17 cellular contexts compared by ENCODE assay signal in the genomic region with DNA sequence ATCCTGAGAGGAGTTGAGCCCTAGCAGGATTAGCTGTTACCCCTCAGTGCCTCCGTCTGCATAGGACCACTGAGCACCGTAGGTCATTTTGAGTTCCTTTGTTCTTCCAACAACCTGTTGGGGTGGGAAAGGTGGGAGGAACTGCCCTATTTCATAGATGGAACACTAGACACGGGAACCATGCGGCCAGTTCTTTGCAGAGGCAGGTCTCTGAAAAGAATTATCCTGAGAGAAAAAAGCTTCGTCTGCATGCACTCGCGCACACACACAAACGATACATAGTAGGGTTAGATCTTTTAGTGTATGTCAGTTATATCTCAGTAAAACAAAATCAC. TPM values are rescaled to one million over a fixed set of nuclear protein-coding genes. Genes with fewer than 3 reads are reported as not detected.
DNase-seq lines count a peak whose midpoint lies in the region; ATAC-seq and TF ChIP-seq lines count a peak whose summit lies in the region.
"Had no signal": no experiment of that assay in that cellular context is flagged by ENCODE, and none has a peak within 500 bp of the region (broad histone marks: within the 10 kb centered on the region; RNA-seq: fewer than 3 reads in every experiment).

No MANE protein-coding gene starts in this region.

- peaks cover 0 to 89% of the 10 kb centered on the region in 2 donors for H3K36me3 ChIP-seq in left lung

- H3K27me3 Mint-ChIP-seq in naive B cell (no peaks in the 10 kb centered on the region), type B pancreatic cell (no peaks in the 10 kb centered on the region)

- no peak overlapping the region for H3K4me3 Mint-ChIP-seq in naive B cell
- no peak overlapping the region for H3K4me3 Mint-ChIP-seq in type B pancreatic cell

- peaks cover 62 to 68% of the 10 kb centered on the region in 2 donors for H3K36me3 Mint-ChIP-seq in naive B cell
- H3K36me3 Mint-ChIP-seq in type B pancreatic cell = peaks cover 63% of the 10 kb centered on the region

- TF ChIP-seq CTCF in dorsolateral prefrontal cortex (IDR thresholded peaks at IDR 0.05 in 54 of 56, conservative IDR thresholded peaks at IDR 0.05 in 2 of 56; ENCODE audit: low read depth in 1 of 56, partially characterized antibody in 56 of 56) (no peak), type B pancreatic cell (conservative IDR thresholded peaks at IDR 0.05) (no peak), left lung (IDR thresholded peaks at IDR 0.05) (no peak)

- no peaks in the 10 kb centered on the region for H3K9me3 ChIP-seq in left lung

- DNase-seq in activated CD8-positive, alpha-beta memory T cell treated with anti-CD3 and anti-CD28 coated beads, Interleukin-2, amount 50 U/mL, for 48 hours = peak; percentile 41
- DNase-seq in activated CD8-positive, alpha-beta memory T cell treated with anti-CD3 and anti-CD28 coated beads, Interleukin-2, amount 50 U/mL, for 4 hours = no peak
- DNase-seq in dorsolateral prefrontal cortex = peak in 1 of 10 donors; percentile 13
- no peak for DNase-seq in naive B cell
- peak; percentile 22 for DNase-seq in type B pancreatic cell (ENCODE audit: extremely low spot score, unreplicated experiment)
- DNase-seq in GF-D8 (lab: John Stamatoyannopoulos, UW) = no peak
- DNase-seq in stimulated activated naive CD4-positive, alpha-beta T cell (lab: John Stamatoyannopoulos, UW) = no peak
- no peak for DNase-seq in left lung
- DNase-seq: DMS79, HCEC 1CT, Karpas-422, MM.1S, NCI-H1105, NCI-H1694 treated with DMSO at 0.1 percent for 48 hours, NCI-H446 treated with DMSO at 0.1 percent for 48 hours, NCI-H748 treated with DMSO at 0.1 percent for 48 hours had no signal

- H3K27me3 ChIP-seq in dorsolateral prefrontal cortex = no peaks in the 10 kb centered on the region
- no peaks in the 10 kb centered on the region for H3K27me3 ChIP-seq in left lung

- H3K4me1 Mint-ChIP-seq in naive B cell (peaks cover 12 to 35% (median 28%) of the 10 kb centered on the region in 3 donors), type B pancreatic cell (ENCODE audit: unreplicated experiment) (no peaks in the 10 kb centered on the region)

- H3K9me3 Mint-ChIP-seq in naive B cell (peaks cover 9 to 37% (median 31%) of the 10 kb centered on the region in 7 donors), type B pancreatic cell (peaks cover 6% of the 10 kb centered on the region)

- ATAC-seq in naive B cell (ENCODE audit: low read depth in 2 of 2) (no peak), left lung (no peak)

- intact Hi-C loops in dorsolateral prefrontal cortex (cut with DNase I) (no loop called here), left lung (cut with DNase I) (no loop called here)

- H3K27ac Mint-ChIP-seq in naive B cell (peak overlapping the region in 4 of 6 donors; percentile 45 to 92 (median 69)), type B pancreatic cell (no peak overlapping the region)

- peak overlapping the region in 36 of 59 donors; percentile 17 to 78 (median 65) for H3K27ac ChIP-seq in dorsolateral prefrontal cortex
- no peak overlapping the region for H3K27ac ChIP-seq in left lung
- H3K27ac ChIP-seq: C4-2B had no signal

- H3K4me1 ChIP-seq in left lung = peaks cover 3% of the 10 kb centered on the region in 2 donors

- no peak overlapping the region for H3K4me3 ChIP-seq in dorsolateral prefrontal cortex
- H3K4me3 ChIP-seq in left lung = no peak overlapping the region

RNA-seq across cellular contexts. Expression of gene TRAFD1, which starts 28.5 kb away (rescaled TPM):
- total RNA-seq in dorsolateral prefrontal cortex (10 to 100 TPM; 15.1 to 47.9 (median 24.8) TPM), type B pancreatic cell (ENCODE audit: low replicate concordance) (38.3 and 40.4 TPM in 2 replicates), left lung (10 to 100 TPM; 40.1 to 46.1 TPM)
- 10 to 100 TPM; 55.6 to 83.2 (median 80.2) TPM for polyA plus RNA-seq in naive B cell (ENCODE audit: low read depth in 6 of 6)

RNA-seq across cellular contexts. Expression of gene NAA25, which starts 45.3 kb away (rescaled TPM):
- 10 to 100 TPM; 24.6 to 79.2 (median 44.6) TPM for total RNA-seq in dorsolateral prefrontal cortex
- polyA plus RNA-seq in naive B cell (ENCODE audit: low read depth in 6 of 6) = 10 to 100 TPM in 3 of 6 donors, 1 to 10 TPM in 3; 8.8 to 16.8 (median 10.2) TPM
- 25.7 and 35.9 TPM in 2 replicates for total RNA-seq in type B pancreatic cell (ENCODE audit: low replicate concordance)
- total RNA-seq in left lung = 10 to 100 TPM; 17.3 to 33.7 TPM

Comparison
In these comparisons a context has a peak if more than half of its experiments do, and no peak if none do; other contexts are left out.
1. DNase-seq: peak in activated CD8-positive, alpha-beta memory T cell treated with anti-CD3 and anti-CD28 coated beads, Interleukin-2, amount 50 U/mL, for 48 hours (single experiment) and type B pancreatic cell (single experiment); none in activated CD8-positive, alpha-beta memory T cell treated with anti-CD3 and anti-CD28 coated beads, Interleukin-2, amount 50 U/mL, for 4 hours (single experiment), naive B cell (single experiment), GF-D8 (single experiment), stimulated activated naive CD4-positive, alpha-beta T cell (0 of 6) and left lung (0 of 2).
2. H3K27ac ChIP-seq: peak in dorsolateral prefrontal cortex (36 of 59); none in left lung (0 of 2).